ENCODE assay signal across 20 cellular contexts in the genomic region with DNA sequence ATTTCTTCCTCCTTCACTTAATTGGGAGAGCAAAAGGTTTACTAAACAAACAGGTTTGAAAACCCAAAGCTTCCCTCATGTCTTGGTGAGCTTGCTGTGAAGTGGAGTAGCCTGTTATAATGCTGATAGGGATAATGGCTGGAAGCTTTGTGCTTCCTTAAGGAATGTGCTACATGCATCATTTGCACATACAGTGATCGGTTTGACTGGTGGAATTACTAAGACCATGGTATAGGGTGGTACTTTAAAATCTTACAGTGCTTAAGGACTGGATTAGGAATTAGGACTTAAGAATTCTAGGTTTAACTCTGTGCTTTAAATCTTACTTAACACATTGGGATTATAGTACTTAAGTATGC.
DNase-seq lines count a peak whose midpoint lies in the region; ATAC-seq and TF ChIP-seq lines count a peak whose summit lies in the region.
"Had no signal": no experiment of that assay in that cellular context is flagged by ENCODE, and none has a peak within 500 bp of the region (broad histone marks: within the 10 kb centered on the region; RNA-seq: fewer than 3 reads in every experiment).

No MANE protein-coding gene starts in this region.

- H3K4me3 ChIP-seq in GM12865 (ENCODE audit: low read depth, low read length), result peak overlapping the region; percentile 7; the same call in 1 of the 2 replicates
- no peak overlapping the region for H3K4me3 ChIP-seq in Karpas-422 (ENCODE audit: low read length)
- no peak overlapping the region for H3K4me3 ChIP-seq in ectodermal cell (ENCODE audit: insufficient read depth, low read depth, low read length)
- H3K4me3 ChIP-seq in neural progenitor cell, result no peak overlapping the region
- no peak overlapping the region for H3K4me3 ChIP-seq in thyroid gland (replicated peaks in 1 of 3)
- H3K4me3 ChIP-seq: esophagus muscularis mucosa, GM23248 had no signal

- intact Hi-C loops in thyroid gland (cut with DNase I), result no loop called here

- TF ChIP-seq CTCF in GM12865 (IDR thresholded peaks at IDR 0.05; ENCODE audit: insufficient read depth, low read depth, low read length, missing control alignments) (no peak), neural progenitor cell (IDR thresholded peaks at IDR 0.05) (no peak), thyroid gland (IDR thresholded peaks at IDR 0.05) (no peak), omental fat pad (IDR thresholded peaks at IDR 0.05) (no peak)

- no peaks in the 10 kb centered on the region for H3K9me2 ChIP-seq in Karpas-422 (replicated peaks; ENCODE audit: insufficient read depth, low read length)

- ATAC-seq in T-cell (replicated peaks in 1 of 4), result no peak
- no peak for ATAC-seq in omental fat pad (ENCODE audit: low FRiP score)

- H3K27me3 Mint-ChIP-seq in neural progenitor cell (ENCODE audit: insufficient read depth, low read depth) (no peaks in the 10 kb centered on the region), T-cell (no peaks in the 10 kb centered on the region)

- POLR2A ChIA-PET in T-cell (lab: Charles Lee), result interaction anchor here in 1 of 2 donors (0.7 to 0.8 kb wide), 2 partner anchors 10 to 64 kb away, joined by 3 to 4 read pairs; no protein-coding TSS in a partner anchor

- H3F3A ChIP-seq in neural progenitor cell (ENCODE audit: low read depth), result no peaks in the 10 kb centered on the region

- peaks cover 52% of the 10 kb centered on the region for H3K4me1 Mint-ChIP-seq in neural progenitor cell
- peaks cover 96 to 97% (median 97%) of the 10 kb centered on the region in 3 donors for H3K4me1 Mint-ChIP-seq in T-cell

- H3K4me2 ChIP-seq in Karpas-422 (ENCODE audit: low read depth, low read length, poor library complexity, severe bottlenecking) (peak overlapping the region; percentile 79), neural progenitor cell (no peak overlapping the region)

- no peaks in the 10 kb centered on the region for H3K9me3 Mint-ChIP-seq in neural progenitor cell
- H3K9me3 Mint-ChIP-seq in T-cell, result no peaks in the 10 kb centered on the region
- H3K9me3 Mint-ChIP-seq: activated T-helper 1 cell treated with anti-CD3 and anti-CD28 coated beads, Interleukin-12 subunit alpha, Interleukin-12 subunit beta, Interleukin-2, Interleukin-4 antibody, amounts not matched to agents 30 ng/mL and 10 ng/mL and 1 ng/mL, durations not matched to agents 14 hours and 24 hours and 36 hours; mesothelial cell of epicardium had no signal

- H3K36me3 Mint-ChIP-seq in neural progenitor cell, result no peaks in the 10 kb centered on the region
- peaks cover under 1% of the 10 kb centered on the region for H3K36me3 Mint-ChIP-seq in T-cell
- H3K36me3 Mint-ChIP-seq: mesothelial cell of epicardium had no signal

- H3K27ac ChIP-seq in Karpas-422 (ENCODE audit: low read length), result peak overlapping the region; percentile 84
- H3K27ac ChIP-seq in ectodermal cell (ENCODE audit: insufficient read depth, low read depth, low read length, poor library complexity, severe bottlenecking), result peak overlapping the region; percentile 60
- no peak overlapping the region for H3K27ac ChIP-seq in neural progenitor cell
- no peak overlapping the region for H3K27ac ChIP-seq in thyroid gland
- H3K27ac ChIP-seq: esophagus muscularis mucosa, GM23248 had no signal

- peaks cover 77% of the 10 kb centered on the region for H4K20me1 ChIP-seq in Karpas-422 (ENCODE audit: insufficient read depth, low read depth, low read length)
- H4K20me1 ChIP-seq in neural progenitor cell (ENCODE audit: low read depth), result peaks cover 98% of the 10 kb centered on the region

- H3K27me3 ChIP-seq in Karpas-422 (ENCODE audit: low read length) (no peaks in the 10 kb centered on the region), ectodermal cell (ENCODE audit: control insufficient read depth, insufficient read depth, low read length, poor library complexity, severe bottlenecking) (no peaks in the 10 kb centered on the region), neural progenitor cell (no peaks in the 10 kb centered on the region), thyroid gland (no peaks in the 10 kb centered on the region)
- H3K27me3 ChIP-seq: esophagus muscularis mucosa had no signal

- H3K9me3 ChIP-seq in Karpas-422 (ENCODE audit: low read length) (no peaks in the 10 kb centered on the region), ectodermal cell (ENCODE audit: control insufficient read depth, low read length) (no peaks in the 10 kb centered on the region), neural progenitor cell (ENCODE audit: low read depth) (no peaks in the 10 kb centered on the region), thyroid gland (no peaks in the 10 kb centered on the region)
- H3K9me3 ChIP-seq: esophagus muscularis mucosa had no signal

- H3K79me2 ChIP-seq in Karpas-422 (ENCODE audit: low read length), result peaks cover 100% of the 10 kb centered on the region
- peaks cover 100% of the 10 kb centered on the region for H3K79me2 ChIP-seq in neural progenitor cell (ENCODE audit: low read depth)

- H3K4me1 ChIP-seq in Karpas-422 (ENCODE audit: low read length), result peaks cover 99% of the 10 kb centered on the region
- peaks cover 9% of the 10 kb centered on the region for H3K4me1 ChIP-seq in ectodermal cell (ENCODE audit: control insufficient read depth, insufficient read depth, low read length)
- H3K4me1 ChIP-seq in neural progenitor cell, result peaks cover 37% of the 10 kb centered on the region
- peaks cover 62 to 67% of the 10 kb centered on the region in 2 donors for H3K4me1 ChIP-seq in thyroid gland

- no peak for TF ChIP-seq POLR2A in thyroid gland (IDR thresholded peaks at IDR 0.05)

- WGBS in ectodermal cell, 2 experiments, result 6 to 12% methylated on average over 1 of the region's 1 CpG
- WGBS in thyroid gland, 2 donors, result 80 to 90% methylated on average over 1 of the region's 1 CpG

- DNase-seq in GM12865 (ENCODE audit: low read depth) (no peak), Karpas-422 (no peak), neural progenitor cell (ENCODE audit: low spot score) (peak; percentile 45), T-cell (no peak), NCI-H526 treated with DMSO at 0.1 percent for 48 hours (lab: John Stamatoyannopoulos, UW) (no peak), thyroid gland (no peak), omental fat pad (ENCODE audit: low spot score) (no peak)
- DNase-seq: activated CD8-positive, alpha-beta T cell treated with anti-CD3 and anti-CD28 coated beads, Interleukin-2, amount 10 ng/mL, durations not matched to agents 7 days and 5 days; Calu3; GDM1; GM23248; kidney glomerular epithelial cell; NCI-H1092 treated with DMSO at 0.1 percent for 48 hours; NCI-H774; stimulated activated CD4-positive, alpha-beta T cell treated with anti-CD3 and anti-CD28 coated beads, Interleukin-4, amount 100 ng/mL, for 4 hours; stimulated activated CD8-positive, alpha-beta memory T cell treated with anti-CD3 and anti-CD28 coated beads, Interleukin-4, amount 100 ng/mL, for 48 hours had no signal

- H3K4me3 Mint-ChIP-seq in neural progenitor cell (no peak overlapping the region), T-cell (no peak overlapping the region)
- H3K4me3 Mint-ChIP-seq: activated CD8-positive, alpha-beta T cell treated with anti-CD3 and anti-CD28 coated beads, Interleukin-2, amount 10 ng/mL, durations not matched to agents 7 days and 5 days; activated T-helper 1 cell treated with anti-CD3 and anti-CD28 coated beads, Interleukin-12 subunit alpha, Interleukin-12 subunit beta, Interleukin-2, Interleukin-4 antibody, amounts not matched to agents 30 ng/mL and 10 ng/mL and 1 ng/mL, durations not matched to agents 14 hours and 24 hours and 36 hours; mesothelial cell of epicardium had no signal

- CTCF ChIA-PET in T-cell (lab: Charles Lee), result interaction anchor here (0.7 to 1.2 kb wide), 4 partner anchors 12 to 70 kb away, joined by 3 to 5 read pairs (median 3); no protein-coding TSS in a partner anchor

- no peak overlapping the region for H2AFZ ChIP-seq in Karpas-422 (ENCODE audit: low read length)
- H2AFZ ChIP-seq in neural progenitor cell (replicated peaks), result no peak overlapping the region
- H2AFZ ChIP-seq: GM23248 had no signal

- H3K27ac Mint-ChIP-seq in neural progenitor cell (no peak overlapping the region), T-cell (no peak overlapping the region)
- H3K27ac Mint-ChIP-seq: activated CD8-positive, alpha-beta T cell treated with anti-CD3 and anti-CD28 coated beads, Interleukin-2, amount 10 ng/mL, durations not matched to agents 7 days and 5 days had no signal

- peak overlapping the region; percentile 53 for H3K9ac ChIP-seq in Karpas-422 (ENCODE audit: low read length)
- H3K9ac ChIP-seq in neural progenitor cell, result no peak overlapping the region
- H3K9ac ChIP-seq: GM23248 had no signal

- H3K36me3 ChIP-seq in Karpas-422 (ENCODE audit: insufficient read depth, low read length) (no peaks in the 10 kb centered on the region), ectodermal cell (ENCODE audit: control insufficient read depth, insufficient read depth, low read length) (no peaks in the 10 kb centered on the region), neural progenitor cell (no peaks in the 10 kb centered on the region), thyroid gland (no peaks in the 10 kb centered on the region)
- H3K36me3 ChIP-seq: esophagus muscularis mucosa had no signal

Comparison
In these comparisons a context has a peak if more than half of its experiments do, and no peak if none do; other contexts are left out.
1. H3K27ac ChIP-seq: peak in Karpas-422 (single experiment) and ectodermal cell (single experiment); none in neural progenitor cell (single experiment) and thyroid gland (0 of 3).